In genomic region chr19:54266133-54266532, GRCh38 we compare ENCODE assay signal across 1 cellular context.
TF ChIP-seq lines count a peak whose summit lies in the region.

No MANE protein-coding gene starts in this region.

TF ChIP-seq in K562, 482 proteins besides CTCF, POLR2A, EP300 and RAD21 (continued from another document and continues in another):
- TF ChIP-seq AFF1 (IDR thresholded peaks at IDR 0.05; ENCODE audit: low read depth in 1 of 2, partially characterized antibody in 2 of 2) (no peak), ZNF165 (CRISPR knock-in tag; IDR thresholded peaks at IDR 0.05; ENCODE audit: borderline replicate concordance) (no peak), NR2C1 (IDR thresholded peaks at IDR 0.05) (no peak), NR2C1 (tag; IDR thresholded peaks at IDR 0.05) (no peak), EZH2 (IDR thresholded peaks at IDR 0.05; ENCODE audit: borderline replicate concordance, low read depth, low read length) (no peak), E2F6 (IDR thresholded peaks at IDR 0.05; ENCODE audit: borderline replicate concordance in 1 of 2, extremely low read depth in 1 of 2, insufficient read depth in 1 of 2, insufficient read length in 1 of 2, low read depth in 1 of 2, low read length in 1 of 2, poor library complexity in 1 of 2, severe bottlenecking in 1 of 2) (no peak), PPARD (CRISPR knock-in tag; IDR thresholded peaks at IDR 0.05) (no peak), ZFX (CRISPR knock-in tag; IDR thresholded peaks at IDR 0.05) (no peak), U2AF1 (optimal IDR thresholded peaks at IDR 0.05; ENCODE audit: low read depth, low read length) (no peak), ETV5 (CRISPR knock-in tag; IDR thresholded peaks at IDR 0.05; ENCODE audit: low read depth) (no peak), MAX (CRISPR knock-in tag; IDR thresholded peaks at IDR 0.05) (no peak), DNMT1 (IDR thresholded peaks at IDR 0.05) (no peak), TARDBP (IDR thresholded peaks at IDR 0.05) (no peak), ARNT (IDR thresholded peaks at IDR 0.05) (no peak), RAD51 (IDR thresholded peaks at IDR 0.05; ENCODE audit: borderline replicate concordance, low read depth) (no peak), JUND (IDR thresholded peaks at IDR 0.05; ENCODE audit: borderline replicate concordance, low read depth, low read length) (peak; percentile 35; the same call in 1 of the 2 replicates), JUND (tag; IDR thresholded peaks at IDR 0.05; ENCODE audit: borderline replicate concordance, low read depth, low read length) (no peak), TEAD4 (IDR thresholded peaks at IDR 0.05; ENCODE audit: low read length) (peak; percentile 97), TEAD4 (CRISPR knock-in tag; IDR thresholded peaks at IDR 0.05; ENCODE audit: borderline replicate concordance) (peak; percentile 98), ZNF354B (CRISPR knock-in tag; IDR thresholded peaks at IDR 0.05) (no peak), RBM17 (IDR thresholded peaks at IDR 0.05; ENCODE audit: borderline replicate concordance, low read depth, low read length) (no peak), ZNF79 (CRISPR knock-in tag; IDR thresholded peaks at IDR 0.05; ENCODE audit: low read depth) (no peak), ZNF551 (CRISPR knock-in tag; IDR thresholded peaks at IDR 0.05) (no peak), FOXA1 (IDR thresholded peaks at IDR 0.05; ENCODE audit: borderline replicate concordance) (no peak), BCOR (IDR thresholded peaks at IDR 0.05) (no peak), ZBTB8A (IDR thresholded peaks at IDR 0.05; ENCODE audit: partially characterized antibody) (no peak), ZBTB26 (CRISPR knock-in tag; IDR thresholded peaks at IDR 0.05) (no peak), PBX2 (CRISPR knock-in tag; IDR thresholded peaks at IDR 0.05; ENCODE audit: low read depth) (no peak), PBX2 (tag; conservative IDR thresholded peaks at IDR 0.05; ENCODE audit: low read depth) (no peak), USF2 (CRISPR knock-in tag; IDR thresholded peaks at IDR 0.05) (no peak), ZNF668 (CRISPR knock-in tag; IDR thresholded peaks at IDR 0.05) (no peak), ZBTB11 (CRISPR knock-in tag; IDR thresholded peaks at IDR 0.05) (no peak), HMG20B (CRISPR knock-in tag; IDR thresholded peaks at IDR 0.05) (no peak), CC2D1A (IDR thresholded peaks at IDR 0.05) (no peak), ZNF76 (CRISPR knock-in tag; IDR thresholded peaks at IDR 0.05; ENCODE audit: borderline replicate concordance) (no peak), MLX (CRISPR knock-in tag; conservative IDR thresholded peaks at IDR 0.05) (no peak), ZNF224 (CRISPR knock-in tag; IDR thresholded peaks at IDR 0.05) (no peak), MEIS2 (IDR thresholded peaks at IDR 0.05; ENCODE audit: partially characterized antibody) (no peak), TEAD1 (CRISPR knock-in tag; IDR thresholded peaks at IDR 0.05) (peak; percentile 100), HMG20A (CRISPR knock-in tag; conservative IDR thresholded peaks at IDR 0.05) (no peak), ZNF184 (CRISPR knock-in tag; IDR thresholded peaks at IDR 0.05) (no peak), JUNB (CRISPR knock-in tag; conservative IDR thresholded peaks at IDR 0.05) (no peak), ZZZ3 (IDR thresholded peaks at IDR 0.05) (no peak), CLOCK (CRISPR knock-in tag; IDR thresholded peaks at IDR 0.05; ENCODE audit: borderline replicate concordance) (no peak), PRDM10 (IDR thresholded peaks at IDR 0.05; ENCODE audit: partially characterized antibody) (no peak), ZNF57 (CRISPR knock-in tag; IDR thresholded peaks at IDR 0.05) (no peak)
